Comparison of ENCODE assay signal across 8 cellular contexts in genomic region chr22:41501209-41501608, GRCh38. TPM values are rescaled to one million over a fixed set of nuclear protein-coding genes. Genes with fewer than 3 reads are reported as not detected.
DNase-seq lines count a peak whose midpoint lies in the region; ATAC-seq and TF ChIP-seq lines count a peak whose summit lies in the region.

No MANE protein-coding gene starts in this region.

- no peaks in the 10 kb centered on the region; the same call in 1 of the 2 replicates for H3K36me3 Mint-ChIP-seq in HFFc6 (ENCODE audit: low read depth)
- peaks cover 20% of the 10 kb centered on the region for H3K36me3 Mint-ChIP-seq in activated CD8-positive, alpha-beta T cell treated with anti-CD3 and anti-CD28 coated beads, Interleukin-2, amount 10 ng/mL, durations not matched to agents 7 days and 5 days (ENCODE audit: low read depth)

- intact Hi-C loops in lower lobe of right lung (cut with DNase I): no loop called here

- no peak overlapping the region for H3K27ac ChIP-seq in lower lobe of right lung

- POLR2A ChIA-PET in activated CD8-positive, alpha-beta T cell treated with anti-CD3 and anti-CD28 coated beads, Interleukin-2, amount 10 ng/mL, durations not matched to agents 7 days and 5 days (lab: Charles Lee): no interaction called here

- no peaks in the 10 kb centered on the region for H3K9me3 Mint-ChIP-seq in HFFc6
- H3K9me3 Mint-ChIP-seq in activated CD8-positive, alpha-beta T cell treated with anti-CD3 and anti-CD28 coated beads, Interleukin-2, amount 10 ng/mL, durations not matched to agents 7 days and 5 days (ENCODE audit: insufficient read depth): no peaks in the 10 kb centered on the region

- peak; percentile 85 for DNase-seq in D341Med (ENCODE audit: low spot score)
- no peak for DNase-seq in HFFc6
- peak; percentile 32 for DNase-seq in activated CD8-positive, alpha-beta T cell treated with anti-CD3 and anti-CD28 coated beads, Interleukin-2, amount 10 ng/mL, durations not matched to agents 7 days and 5 days
- DNase-seq in lower lobe of right lung: no peak
- no peak for DNase-seq in stimulated activated naive CD4-positive, alpha-beta T cell treated with Interleukin-2 at 50 U/mL for 16 hours (lab: John Stamatoyannopoulos, UW)
- no peak for DNase-seq in mesenteric fat pad (ENCODE audit: low spot score)
- no peak for DNase-seq in AG08396 (ENCODE audit: low spot score)

- TF ChIP-seq CTCF in HFFc6 (IDR thresholded peaks at IDR 0.05) (peak; percentile 52; the same call in 1 of the 2 replicates), lower lobe of right lung (IDR thresholded peaks at IDR 0.05) (no peak)

- CTCF ChIA-PET in activated CD8-positive, alpha-beta T cell treated with anti-CD3 and anti-CD28 coated beads, Interleukin-2, amount 10 ng/mL, durations not matched to agents 7 days and 5 days (lab: Charles Lee): interaction anchor here (1.0 to 4.0 kb wide), 8 partner anchors 11 to 101 kb away, joined by 3 to 39 read pairs (median 4); partner anchors contain the start of genes ACO2, PHF5A and TOB2

- H3K4me3 ChIP-seq in lower lobe of right lung: no peak overlapping the region

- H3K9me3 ChIP-seq in lower lobe of right lung: no peaks in the 10 kb centered on the region

- no peak overlapping the region for H3K27ac Mint-ChIP-seq in HFFc6
- H3K27ac Mint-ChIP-seq in activated CD8-positive, alpha-beta T cell treated with anti-CD3 and anti-CD28 coated beads, Interleukin-2, amount 10 ng/mL, durations not matched to agents 7 days and 5 days: no peak overlapping the region

- no peaks in the 10 kb centered on the region; the same call in 1 of the 2 replicates for H3K27me3 Mint-ChIP-seq in HFFc6 (ENCODE audit: insufficient read depth)
- no peaks in the 10 kb centered on the region for H3K27me3 Mint-ChIP-seq in activated CD8-positive, alpha-beta T cell treated with anti-CD3 and anti-CD28 coated beads, Interleukin-2, amount 10 ng/mL, durations not matched to agents 7 days and 5 days (ENCODE audit: low read depth)

- no peaks in the 10 kb centered on the region for H3K27me3 ChIP-seq in lower lobe of right lung (ENCODE audit: low read depth)

- H3K36me3 ChIP-seq in lower lobe of right lung: peaks cover 52% of the 10 kb centered on the region

- no peak overlapping the region for H3K4me3 Mint-ChIP-seq in HFFc6
- no peak overlapping the region for H3K4me3 Mint-ChIP-seq in activated CD8-positive, alpha-beta T cell treated with anti-CD3 and anti-CD28 coated beads, Interleukin-2, amount 10 ng/mL, durations not matched to agents 7 days and 5 days

- peaks cover 7% of the 10 kb centered on the region for H3K4me1 Mint-ChIP-seq in HFFc6 (ENCODE audit: low read depth)
- H3K4me1 Mint-ChIP-seq in activated CD8-positive, alpha-beta T cell treated with anti-CD3 and anti-CD28 coated beads, Interleukin-2, amount 10 ng/mL, durations not matched to agents 7 days and 5 days (ENCODE audit: low read depth): no peaks in the 10 kb centered on the region

- ATAC-seq in activated CD8-positive, alpha-beta T cell treated with anti-CD3 and anti-CD28 coated beads, Interleukin-2, amount 10 ng/mL, durations not matched to agents 7 days and 5 days: peak; percentile 71
- ATAC-seq in lower lobe of right lung (peak; percentile 37 to 47), GM19328 (IDR thresholded peaks at IDR 0.05; ENCODE audit: unreplicated experiment) (no peak)

- no peaks in the 10 kb centered on the region for H3K4me1 ChIP-seq in lower lobe of right lung

RNA-seq across cellular contexts. Expression of gene ACO2, which starts 32.3 kb away (rescaled TPM):
- 10 to 100 TPM; 72.3 to 87.4 (median 78.7) TPM for total RNA-seq in HFFc6 (2021; fragmentation: NEBNext Ultra II Directional; extraction: Animal tissue kit (Norgen Biotek cat#: 25700))
- total RNA-seq in activated CD8-positive, alpha-beta T cell treated with anti-CD3 and anti-CD28 coated beads, Interleukin-2, amount 10 ng/mL, durations not matched to agents 7 days and 5 days: 10 to 100 TPM; 91.8 to 97.1 TPM
- total RNA-seq in lower lobe of right lung (77.7 TPM), mesenteric fat pad (109 TPM)

RNA-seq across cellular contexts. Expression of gene PHF5A, which starts 32.7 kb away (rescaled TPM):
- total RNA-seq in HFFc6 (2021; fragmentation: NEBNext Ultra II Directional; extraction: Animal tissue kit (Norgen Biotek cat#: 25700)): 10 to 100 TPM; 40.0 to 58.4 (median 55.3) TPM
- total RNA-seq in activated CD8-positive, alpha-beta T cell treated with anti-CD3 and anti-CD28 coated beads, Interleukin-2, amount 10 ng/mL, durations not matched to agents 7 days and 5 days: 10 to 100 TPM; 58.8 to 62.1 TPM
- total RNA-seq in lower lobe of right lung (31.1 TPM), mesenteric fat pad (35.9 TPM)

RNA-seq across cellular contexts. Expression of gene POLR3H, which starts 43.1 kb away (rescaled TPM):
- 10 to 100 TPM; 50.9 to 72.1 (median 56.0) TPM for total RNA-seq in HFFc6 (2021; fragmentation: NEBNext Ultra II Directional; extraction: Animal tissue kit (Norgen Biotek cat#: 25700))
- 10 to 100 TPM; 31.3 to 31.9 TPM for total RNA-seq in activated CD8-positive, alpha-beta T cell treated with anti-CD3 and anti-CD28 coated beads, Interleukin-2, amount 10 ng/mL, durations not matched to agents 7 days and 5 days
- total RNA-seq in lower lobe of right lung (39.0 TPM), mesenteric fat pad (57.5 TPM)

RNA-seq across cellular contexts. Expression of gene TOB2, which starts 54.6 kb away (rescaled TPM):
- total RNA-seq in HFFc6 (2021; fragmentation: NEBNext Ultra II Directional; extraction: Animal tissue kit (Norgen Biotek cat#: 25700)): 10 to 100 TPM; 49.2 to 54.9 (median 51.9) TPM
- 10 to 100 TPM; 33.2 to 33.6 TPM for total RNA-seq in activated CD8-positive, alpha-beta T cell treated with anti-CD3 and anti-CD28 coated beads, Interleukin-2, amount 10 ng/mL, durations not matched to agents 7 days and 5 days
- total RNA-seq in lower lobe of right lung (49.0 TPM), mesenteric fat pad (82.4 TPM)

RNA-seq across cellular contexts. Expression of gene CSDC2, which starts 59.6 kb away (rescaled TPM):
- total RNA-seq in HFFc6 (2021; fragmentation: NEBNext Ultra II Directional; extraction: Animal tissue kit (Norgen Biotek cat#: 25700)): 1 to 10 TPM; 3.4 to 7.9 (median 4.2) TPM
- total RNA-seq in activated CD8-positive, alpha-beta T cell treated with anti-CD3 and anti-CD28 coated beads, Interleukin-2, amount 10 ng/mL, durations not matched to agents 7 days and 5 days: not detected
- total RNA-seq in lower lobe of right lung: 2.4 TPM
- 1.7 TPM for total RNA-seq in mesenteric fat pad

Comparison
In these comparisons a context has a peak if more than half of its experiments do, and no peak if none do; other contexts are left out.
1. DNase-seq: peak in D341Med (single experiment) and activated CD8-positive, alpha-beta T cell treated with anti-CD3 and anti-CD28 coated beads, Interleukin-2, amount 10 ng/mL, durations not matched to agents 7 days and 5 days (single experiment); none in HFFc6 (single experiment), lower lobe of right lung (single experiment), stimulated activated naive CD4-positive, alpha-beta T cell treated with Interleukin-2 at 50 U/mL for 16 hours (single experiment), mesenteric fat pad (single experiment) and AG08396 (single experiment).